Comparison of ENCODE assay signal across 15 cellular contexts in the genomic region with DNA sequence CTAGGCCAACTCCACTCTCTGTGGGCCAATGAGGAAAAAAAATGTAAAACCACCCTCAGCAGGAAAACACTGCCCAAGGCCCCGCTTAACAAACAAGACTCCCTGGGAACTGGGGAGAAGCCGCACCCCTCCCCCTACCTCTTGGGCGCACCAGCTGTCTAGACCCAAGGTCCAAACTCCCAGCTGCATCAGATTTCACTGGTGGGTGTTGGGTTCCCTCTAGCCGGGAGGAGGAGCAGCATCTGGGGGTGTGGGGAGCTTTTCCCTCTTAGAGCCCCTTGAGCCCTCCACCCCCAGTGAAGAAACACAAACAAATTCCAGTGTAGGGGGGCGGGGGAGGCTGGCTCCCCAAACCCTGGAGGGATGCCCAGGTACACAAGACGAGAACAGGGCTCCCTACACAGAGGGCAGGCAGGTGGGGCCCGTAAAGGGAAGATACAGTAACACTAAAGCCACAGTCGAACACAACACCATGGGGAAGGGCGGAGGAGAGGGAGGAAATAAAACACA.
DNase-seq lines count a peak whose midpoint lies in the region; ATAC-seq and TF ChIP-seq lines count a peak whose summit lies in the region.
"Had no signal": no experiment of that assay in that cellular context is flagged by ENCODE, and none has a peak within 500 bp of the region (broad histone marks: within the 10 kb centered on the region; RNA-seq: fewer than 3 reads in every experiment).

No MANE protein-coding gene starts in this region.

- no peak overlapping the region for H3K9ac ChIP-seq in endodermal cell (ENCODE audit: extremely low read depth, low read length, poor library complexity, severe bottlenecking)

- CTCF ChIA-PET in HEK293 (lab: Yijun Ruan, JAX), result interaction anchor here (5.1 kb wide), 1 partner anchor 444 kb away, joined by 40 read pairs; no protein-coding TSS in a partner anchor

- ATAC-seq in gastroesophageal sphincter, result no peak
- ATAC-seq in HG02840 (IDR thresholded peaks at IDR 0.05; ENCODE audit: low FRiP score, unreplicated experiment), result no peak
- ATAC-seq: left lung; naive thymus-derived CD4-positive, alpha-beta T cell had no signal

- H3K36me3 Mint-ChIP-seq in endodermal cell (ENCODE audit: low read depth), result peaks cover 5% of the 10 kb centered on the region
- H3K36me3 Mint-ChIP-seq: CD8-positive, alpha-beta memory T cell; naive thymus-derived CD4-positive, alpha-beta T cell had no signal

- H3K4me1 ChIP-seq in HEK293 (ENCODE audit: control insufficient read depth, insufficient read depth, low read length) (no peaks in the 10 kb centered on the region), endodermal cell (ENCODE audit: control insufficient read depth, insufficient read depth, low read length) (peaks cover 11% of the 10 kb centered on the region), gastroesophageal sphincter (peaks cover 0 to 9% (median 0%) of the 10 kb centered on the region in 3 donors)

- peaks cover 14% of the 10 kb centered on the region for H3K4me1 Mint-ChIP-seq in endodermal cell
- H3K4me1 Mint-ChIP-seq: activated CD4-positive, alpha-beta memory T cell treated with anti-CD3 and anti-CD28 coated beads, Interleukin-2, amount 10 ng/mL, durations not matched to agents 7 days and 5 days; CD8-positive, alpha-beta memory T cell had no signal

- H3K27me3 Mint-ChIP-seq in endodermal cell (ENCODE audit: insufficient read depth), result peaks cover 1% of the 10 kb centered on the region
- H3K27me3 Mint-ChIP-seq: naive thymus-derived CD4-positive, alpha-beta T cell had no signal

- no peak for TF ChIP-seq EP300 in gastroesophageal sphincter (IDR thresholded peaks at IDR 0.05)

- H3K9me3 ChIP-seq in HEK293 (ENCODE audit: control insufficient read depth, insufficient read depth, low read depth, low read length), result no peaks in the 10 kb centered on the region
- H3K9me3 ChIP-seq in endodermal cell (ENCODE audit: control insufficient read depth, low read length), result no peaks in the 10 kb centered on the region
- no peaks in the 10 kb centered on the region for H3K9me3 ChIP-seq in gastroesophageal sphincter
- H3K9me3 ChIP-seq: left lung, thoracic aorta had no signal

- H3K27ac ChIP-seq in HEK293 (ENCODE audit: extremely low read depth, low read depth, low read length), result no peak overlapping the region
- H3K27ac ChIP-seq in endodermal cell (ENCODE audit: low read depth, low read length), result peak overlapping the region; percentile 71
- no peak overlapping the region for H3K27ac ChIP-seq in gastroesophageal sphincter
- H3K27ac ChIP-seq: left lung, thoracic aorta had no signal

- no peak overlapping the region for H3K4me3 ChIP-seq in HEK293 (ENCODE audit: low read depth, low read length)
- no peak overlapping the region for H3K4me3 ChIP-seq in endodermal cell (ENCODE audit: low read length)
- H3K4me3 ChIP-seq in gastroesophageal sphincter, result no peak overlapping the region
- H3K4me3 ChIP-seq: left lung, thoracic aorta had no signal

- no peak for TF ChIP-seq POLR2A in gastroesophageal sphincter (IDR thresholded peaks at IDR 0.05)

- peak overlapping the region; percentile 29 for H3K4me3 Mint-ChIP-seq in endodermal cell
- H3K4me3 Mint-ChIP-seq: activated CD4-positive, alpha-beta memory T cell treated with anti-CD3 and anti-CD28 coated beads, Interleukin-2, amount 10 ng/mL, durations not matched to agents 7 days and 5 days; CD8-positive, alpha-beta memory T cell; naive thymus-derived CD4-positive, alpha-beta T cell had no signal

- no peak for TF ChIP-seq CTCF in HEK293 (tag by site-specific recombination; IDR thresholded peaks at IDR 0.05)
- TF ChIP-seq CTCF in endodermal cell (conservative IDR thresholded peaks at IDR 0.05), result no peak
- no peak for TF ChIP-seq CTCF in gastroesophageal sphincter (IDR thresholded peaks at IDR 0.05)

- POLR2A ChIA-PET in HEK293 (lab: Yijun Ruan, JAX), result no interaction called here

- H3K27me3 ChIP-seq in endodermal cell (ENCODE audit: control insufficient read depth, insufficient read depth, low read length, poor library complexity, severe bottlenecking), result no peaks in the 10 kb centered on the region
- H3K27me3 ChIP-seq in gastroesophageal sphincter, result peaks cover 4% of the 10 kb centered on the region
- H3K27me3 ChIP-seq: left lung had no signal

- H3K27ac Mint-ChIP-seq in endodermal cell, result peak overlapping the region; percentile 90
- H3K27ac Mint-ChIP-seq: activated CD4-positive, alpha-beta memory T cell treated with anti-CD3 and anti-CD28 coated beads, Interleukin-2, amount 10 ng/mL, durations not matched to agents 7 days and 5 days; CD8-positive, alpha-beta memory T cell; naive thymus-derived CD4-positive, alpha-beta T cell had no signal

- H3K36me3 ChIP-seq in HEK293 (ENCODE audit: control insufficient read depth in 2 of 2, insufficient read depth in 1 of 2, low read length in 2 of 2) (peaks cover 0 to 8% of the 10 kb centered on the region in 2 experiments; a peak in 1 of 3 replicates), endodermal cell (ENCODE audit: control insufficient read depth, insufficient read depth, low read length) (no peaks in the 10 kb centered on the region), gastroesophageal sphincter (peaks cover 0 to 15% of the 10 kb centered on the region in 2 donors)
- H3K36me3 ChIP-seq: thoracic aorta had no signal

- WGBS in endodermal cell (ENCODE audit: insufficient coverage in 1 of 2, insufficient read length in 1 of 2), 2 experiments, result 86 to 100% methylated on average over 1 to 9 of the region's 9 CpGs
- 80 to 93% methylated on average over 1 to 3 of the region's 9 CpGs for WGBS in gastroesophageal sphincter (ENCODE audit: low coverage in 1 of 2), 2 donors

- peak; percentile 69 for DNase-seq in NCI-H2196 treated with DMSO at 0.1 percent for 48 hours (lab: John Stamatoyannopoulos, UW; ENCODE audit: unreplicated experiment)
- DNase-seq in endodermal cell, result no peak
- DNase-seq in putamen (ENCODE audit: low spot score), result peak; percentile 48
- DNase-seq in NOMO-1 treated with DMSO at 0.1 percent for 48 hours (lab: John Stamatoyannopoulos, UW; ENCODE audit: unreplicated experiment), result no peak
- DNase-seq in activated effector memory CD4-positive, alpha-beta T cell treated with Interleukin-2 at 50 U/mL for 16 hours, result no peak
- DNase-seq: activated CD4-positive, alpha-beta memory T cell treated with anti-CD3 and anti-CD28 coated beads, Interleukin-2, amount 10 ng/mL, durations not matched to agents 7 days and 5 days; activated effector memory CD4-positive, alpha-beta T cell treated with anti-CD3 and anti-CD28 coated beads, Interleukin-2, amount 50 U/mL, for 16 hours; CD8-positive, alpha-beta memory T cell; left lung; naive thymus-derived CD4-positive, alpha-beta T cell; NCI-H1930 had no signal

- no peaks in the 10 kb centered on the region for H3K9me3 Mint-ChIP-seq in endodermal cell
- H3K9me3 Mint-ChIP-seq: activated CD4-positive, alpha-beta memory T cell treated with anti-CD3 and anti-CD28 coated beads, Interleukin-2, amount 10 ng/mL, durations not matched to agents 7 days and 5 days; CD8-positive, alpha-beta memory T cell; naive thymus-derived CD4-positive, alpha-beta T cell had no signal

TF ChIP-seq in HEK293, 187 proteins besides CTCF, POLR2A, EP300 and RAD21:
- TF ChIP-seq ZNF221 (tag by site-specific recombination; IDR thresholded peaks at IDR 0.05; ENCODE audit: borderline replicate concordance), result no peak
- no peak for TF ChIP-seq GLIS2 (tag by site-specific recombination; IDR thresholded peaks at IDR 0.05)
- TF ChIP-seq, protein P1, sequence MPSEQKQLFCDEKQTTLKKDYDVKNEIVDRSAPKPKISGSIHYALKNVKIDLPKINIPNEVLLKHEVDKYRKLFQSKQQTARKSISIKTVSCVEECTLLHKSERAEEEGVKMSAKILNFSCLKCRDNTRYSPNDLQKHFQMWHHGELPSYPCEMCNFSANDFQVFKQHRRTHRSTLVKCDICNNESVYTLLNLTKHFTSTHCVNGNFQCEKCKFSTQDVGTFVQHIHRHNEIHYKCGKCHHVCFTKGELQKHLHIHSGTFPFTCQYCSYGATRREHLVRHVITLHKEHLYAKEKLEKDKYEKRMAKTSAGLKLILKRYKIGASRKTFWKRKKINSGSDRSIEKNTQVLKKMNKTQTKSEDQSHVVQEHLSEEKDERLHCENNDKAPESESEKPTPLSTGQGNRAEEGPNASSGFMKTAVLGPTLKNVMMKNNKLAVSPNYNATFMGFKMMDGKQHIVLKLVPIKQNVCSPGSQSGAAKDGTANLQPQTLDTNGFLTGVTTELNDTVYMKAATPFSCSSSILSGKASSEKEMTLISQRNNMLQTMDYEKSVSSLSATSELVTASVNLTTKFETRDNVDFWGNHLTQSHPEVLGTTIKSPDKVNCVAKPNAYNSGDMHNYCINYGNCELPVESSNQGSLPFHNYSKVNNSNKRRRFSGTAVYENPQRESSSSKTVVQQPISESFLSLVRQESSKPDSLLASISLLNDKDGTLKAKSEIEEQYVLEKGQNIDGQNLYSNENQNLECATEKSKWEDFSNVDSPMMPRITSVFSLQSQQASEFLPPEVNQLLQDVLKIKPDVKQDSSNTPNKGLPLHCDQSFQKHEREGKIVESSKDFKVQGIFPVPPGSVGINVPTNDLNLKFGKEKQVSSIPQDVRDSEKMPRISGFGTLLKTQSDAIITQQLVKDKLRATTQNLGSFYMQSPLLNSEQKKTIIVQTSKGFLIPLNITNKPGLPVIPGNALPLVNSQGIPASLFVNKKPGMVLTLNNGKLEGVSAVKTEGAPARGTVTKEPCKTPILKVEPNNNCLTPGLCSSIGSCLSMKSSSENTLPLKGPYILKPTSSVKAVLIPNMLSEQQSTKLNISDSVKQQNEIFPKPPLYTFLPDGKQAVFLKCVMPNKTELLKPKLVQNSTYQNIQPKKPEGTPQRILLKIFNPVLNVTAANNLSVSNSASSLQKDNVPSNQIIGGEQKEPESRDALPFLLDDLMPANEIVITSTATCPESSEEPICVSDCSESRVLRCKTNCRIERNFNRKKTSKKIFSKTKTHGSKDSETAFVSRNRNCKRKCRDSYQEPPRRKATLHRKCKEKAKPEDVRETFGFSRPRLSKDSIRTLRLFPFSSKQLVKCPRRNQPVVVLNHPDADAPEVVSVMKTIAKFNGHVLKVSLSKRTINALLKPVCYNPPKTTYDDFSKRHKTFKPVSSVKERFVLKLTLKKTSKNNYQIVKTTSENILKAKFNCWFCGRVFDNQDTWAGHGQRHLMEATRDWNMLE (tag by site-specific recombination; conservative IDR thresholded peaks at IDR 0.05; ENCODE audit: low read depth), result no peak
- peak; percentile 88 for TF ChIP-seq ZFHX2 (tag by site-specific recombination; conservative IDR thresholded peaks at IDR 0.05)
- TF ChIP-seq EGR2 (tag by site-specific recombination; IDR thresholded peaks at IDR 0.05; ENCODE audit: low read depth), result peak; percentile 82
- no peak for TF ChIP-seq SALL2 (tag by site-specific recombination; IDR thresholded peaks at IDR 0.05; ENCODE audit: borderline replicate concordance)
- no peak for TF ChIP-seq ZNF302 (tag by site-specific recombination; IDR thresholded peaks at IDR 0.05; ENCODE audit: low read depth)

Comparison
In these comparisons a context has a peak if more than half of its experiments do, and no peak if none do; other contexts are left out.
1. DNase-seq: peak in NCI-H2196 treated with DMSO at 0.1 percent for 48 hours (single experiment) and putamen (single experiment); none in endodermal cell (single experiment), NOMO-1 treated with DMSO at 0.1 percent for 48 hours (single experiment) and activated effector memory CD4-positive, alpha-beta T cell treated with Interleukin-2 at 50 U/mL for 16 hours (single experiment).